9 cellular contexts compared by ENCODE assay signal in genomic region chr6:131309437-131309836, GRCh38.
"Had no signal": no experiment of that assay in that cellular context is flagged by ENCODE, and none has a peak within 500 bp of the region (broad histone marks: within the 10 kb centered on the region; RNA-seq: fewer than 3 reads in every experiment).

No MANE protein-coding gene starts in this region.

- H3K4me1 Mint-ChIP-seq: IgD-negative memory B cell had no signal

- H2AFZ ChIP-seq: GM23338 had no signal

- H3K9ac ChIP-seq: KMS-11 had no signal

- DNase-seq: H7, KBM-7 had no signal

- H3K36me3 ChIP-seq: HAP-1 had no signal

- H3K4me3 ChIP-seq: GM23338, HAP-1 had no signal

- H3K36me3 Mint-ChIP-seq: IgD-negative memory B cell had no signal

- H3K27ac Mint-ChIP-seq: GM23338 had no signal

- H3K4me1 ChIP-seq: HAP-1 had no signal

- H3K9me3 ChIP-seq: HAP-1 had no signal

- H3K27ac ChIP-seq: HL-60, KMS-11 had no signal

- FAIRE-seq: HepG2 had no signal

- ATAC-seq: GM23338, HCT116, HepG2 had no signal

- H3K4me2 ChIP-seq: GM23338, KMS-11 had no signal

- H3K4me3 Mint-ChIP-seq: GM23338, IgD-negative memory B cell had no signal
